In the genomic region with DNA sequence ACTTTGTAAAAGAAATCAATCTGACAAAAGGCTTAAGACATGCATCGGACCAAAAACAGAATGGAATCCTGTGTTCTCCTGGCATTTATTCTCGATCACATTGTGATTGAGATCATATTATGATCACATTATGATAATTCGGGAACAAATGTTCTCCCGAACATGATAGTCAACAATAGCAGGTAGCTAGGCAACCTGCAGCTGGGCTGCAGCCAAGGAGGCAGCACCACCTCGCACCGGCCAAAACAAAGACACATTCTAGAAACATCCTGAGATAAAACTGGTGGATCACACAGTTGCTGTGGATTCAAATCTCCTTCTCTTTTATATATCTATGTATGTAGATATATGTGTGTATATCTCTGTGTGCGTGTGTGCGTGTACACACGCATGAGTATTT, we compare ENCODE assay signal across 17 cellular contexts.
DNase-seq lines count a peak whose midpoint lies in the region; ATAC-seq, FAIRE-seq and TF ChIP-seq lines count a peak whose summit lies in the region.
"Had no signal": no experiment of that assay in that cellular context is flagged by ENCODE, and none has a peak within 500 bp of the region (broad histone marks: within the 10 kb centered on the region; RNA-seq: fewer than 3 reads in every experiment).

No MANE protein-coding gene starts in this region.

- H3K36me3 ChIP-seq in body of pancreas (replicated peaks in 1 of 2; ENCODE audit: insufficient read depth in 1 of 2, low read depth in 2 of 2) = no peaks in the 10 kb centered on the region
- H3K36me3 ChIP-seq: SJCRH30 had no signal

- 43 to 45% methylated on average over 9 of the region's 9 CpGs for WGBS in body of pancreas, 2 donors

- no peak for FAIRE-seq in GM12892 (lab: Jason Lieb, UNC)
- FAIRE-seq in RCC 7860 (lab: Jason Lieb, UNC) = no peak
- FAIRE-seq: HepG2 had no signal

- no peaks in the 10 kb centered on the region for H3K9me3 ChIP-seq in body of pancreas
- H3K9me3 ChIP-seq: Caco-2, SJCRH30 had no signal

- peak; percentile 58 for DNase-seq in DMS153 (lab: John Stamatoyannopoulos, UW)
- peak; percentile 79 for DNase-seq in NCI-H2029 (lab: John Stamatoyannopoulos, UW)
- peak; percentile 13 to 42 (median 22) for DNase-seq in body of pancreas
- DNase-seq in GM12892 (ENCODE audit: insufficient read length) = no peak
- DNase-seq in RCC 7860 (ENCODE audit: low spot score) = no peak
- no peak for DNase-seq in activated T-cell treated with anti-CD3 and anti-CD28 coated beads, Interleukin-2, amount 50 U/mL, for 1 hour
- DNase-seq: Caco-2, KG1, NCI-H1048, NCI-H1694 treated with DMSO at 0.1 percent for 48 hours, NCI-H524, OCI-M1, SJCRH30, T-helper 17 cell had no signal

- H3K4me1 ChIP-seq in body of pancreas = peaks cover 19% of the 10 kb centered on the region
- H3K4me1 ChIP-seq: Caco-2, SJCRH30 had no signal

- no peak overlapping the region for H3K4me3 ChIP-seq in body of pancreas
- H3K4me3 ChIP-seq: SJCRH30 had no signal

- H3K27ac ChIP-seq in 22Rv1 = peak overlapping the region; percentile 34
- H3K27ac ChIP-seq in body of pancreas = no peak overlapping the region
- H3K27ac ChIP-seq: SJCRH30 had no signal

- TF ChIP-seq CTCF in 22Rv1 (IDR thresholded peaks at IDR 0.05) (no peak), body of pancreas (IDR thresholded peaks at IDR 0.05) (no peak)

- ATAC-seq in body of pancreas = peak; percentile 78
- ATAC-seq in GM18520 (IDR thresholded peaks at IDR 0.05; ENCODE audit: unreplicated experiment) = no peak
- ATAC-seq: HepG2, T-helper 17 cell had no signal

- no peaks in the 10 kb centered on the region for H3K27me3 ChIP-seq in body of pancreas
- H3K27me3 ChIP-seq: SJCRH30 had no signal

- intact Hi-C loops in body of pancreas (cut with DNase I) = no loop called here

- TF ChIP-seq POLR2A in body of pancreas (IDR thresholded peaks at IDR 0.05) = no peak
- TF ChIP-seq POLR2A in GM12892 (IDR thresholded peaks at IDR 0.05; ENCODE audit: low read depth, low read length) = no peak

Comparison
In these comparisons a context has a peak if more than half of its experiments do, and no peak if none do; other contexts are left out.
1. DNase-seq: peak in DMS153 (single experiment), NCI-H2029 (single experiment) and body of pancreas (4 of 4); none in GM12892 (single experiment), RCC 7860 (single experiment) and activated T-cell treated with anti-CD3 and anti-CD28 coated beads, Interleukin-2, amount 50 U/mL, for 1 hour (single experiment).